Comparison of ENCODE assay signal across 8 cellular contexts in the genomic region with DNA sequence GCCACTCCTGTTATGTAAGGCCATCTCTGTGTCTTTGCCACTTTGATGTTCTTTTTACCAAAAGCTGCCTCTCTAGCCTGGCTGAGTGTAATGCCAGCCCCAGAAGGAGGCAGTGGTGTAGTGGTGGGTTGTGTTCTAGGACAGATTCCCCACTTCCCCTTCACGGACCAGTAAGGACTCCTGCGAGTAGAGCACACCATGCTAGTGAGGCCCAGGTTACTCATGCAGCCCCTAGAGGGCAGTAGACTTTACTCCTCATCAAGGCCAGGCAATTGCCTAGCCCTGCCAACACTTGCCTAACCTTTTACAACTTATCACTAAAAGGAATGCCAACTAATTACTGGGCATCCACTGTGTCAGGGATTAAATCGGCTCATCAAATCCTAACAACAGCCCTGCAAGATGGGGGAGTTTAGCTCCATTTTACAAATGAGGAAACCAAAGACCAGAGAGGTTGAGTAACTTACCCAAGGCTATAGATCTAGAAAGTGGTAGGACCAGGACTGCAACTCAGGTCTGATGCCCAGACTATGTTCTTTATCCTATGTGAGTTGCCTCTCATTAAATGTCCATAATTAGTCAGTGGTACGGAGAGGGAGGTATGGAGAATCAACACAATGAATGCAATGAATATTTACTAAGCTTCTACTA.
DNase-seq lines count a peak whose midpoint lies in the region; ATAC-seq and TF ChIP-seq lines count a peak whose summit lies in the region.

No MANE protein-coding gene starts in this region.

- peak; percentile 52 for TF ChIP-seq CTCF in CD8-positive, alpha-beta T cell (IDR thresholded peaks at IDR 0.05)
- TF ChIP-seq CTCF in endodermal cell (conservative IDR thresholded peaks at IDR 0.05) = peak; percentile 85

- no peaks in the 10 kb centered on the region for H3K27me3 ChIP-seq in CD8-positive, alpha-beta T cell (ENCODE audit: insufficient read depth, low read length)
- H3K27me3 ChIP-seq in endodermal cell (ENCODE audit: control insufficient read depth, insufficient read depth, low read length, poor library complexity, severe bottlenecking) = no peaks in the 10 kb centered on the region

- CTCF ChIA-PET in CD8-positive, alpha-beta T cell (lab: Charles Lee) = interaction anchor here (1.0 to 2.3 kb wide), 5 partner anchors 10 to 555 kb away, joined by 3 to 8 read pairs (median 5); no protein-coding TSS in a partner anchor

- DNase-seq in CD8-positive, alpha-beta T cell = peak in 3 of 7 experiments; percentile 7 to 49 (median 14)
- DNase-seq in RPMI7951 (ENCODE audit: low read depth) (peak; percentile 32), endodermal cell (peak; percentile 69), renal cortical epithelial cell (ENCODE audit: low read depth) (peak; percentile 42), DMS79 treated with DMSO at 0.1 percent for 48 hours (lab: John Stamatoyannopoulos, UW) (no peak), substantia nigra (lab: John Stamatoyannopoulos, UW) (no peak)

- peaks cover 15% of the 10 kb centered on the region for H3K27me3 Mint-ChIP-seq in CD8-positive, alpha-beta T cell (ENCODE audit: low read depth)
- H3K27me3 Mint-ChIP-seq in endodermal cell (ENCODE audit: insufficient read depth) = no peaks in the 10 kb centered on the region

- no peak overlapping the region for H3K27ac Mint-ChIP-seq in CD8-positive, alpha-beta T cell
- no peak overlapping the region for H3K27ac Mint-ChIP-seq in endodermal cell

- WGBS in endodermal cell (ENCODE audit: insufficient coverage in 1 of 2, insufficient read length in 1 of 2), 2 experiments = 69 to 90% methylated on average over 2 to 4 of the region's 4 CpGs

- H3K9me3 ChIP-seq in CD8-positive, alpha-beta T cell (ENCODE audit: low read length) = no peaks in the 10 kb centered on the region
- no peaks in the 10 kb centered on the region for H3K9me3 ChIP-seq in endodermal cell (ENCODE audit: control insufficient read depth, low read length)

- no peak overlapping the region for H3K9ac ChIP-seq in endodermal cell (ENCODE audit: extremely low read depth, low read length, poor library complexity, severe bottlenecking)

- no peaks in the 10 kb centered on the region for H3K36me3 ChIP-seq in CD8-positive, alpha-beta T cell (ENCODE audit: insufficient read depth, low read length)
- peaks cover 3% of the 10 kb centered on the region for H3K36me3 ChIP-seq in endodermal cell (ENCODE audit: control insufficient read depth, insufficient read depth, low read length)

- H3K4me1 ChIP-seq in CD8-positive, alpha-beta T cell (ENCODE audit: insufficient read depth, low read length) = no peaks in the 10 kb centered on the region
- H3K4me1 ChIP-seq in endodermal cell (ENCODE audit: control insufficient read depth, insufficient read depth, low read length) = no peaks in the 10 kb centered on the region

- no peak overlapping the region for H3K27ac ChIP-seq in CD8-positive, alpha-beta T cell (ENCODE audit: low read depth, low read length)
- H3K27ac ChIP-seq in endodermal cell (ENCODE audit: low read depth, low read length) = no peak overlapping the region
- no peak overlapping the region for H3K27ac ChIP-seq in substantia nigra (ENCODE audit: low read depth, low read length, poor library complexity, severe bottlenecking)

- intact Hi-C loops in CD8-positive, alpha-beta T cell (cut with DNase I, micrococcal nuclease) = loop anchor here (1.0 to 5.0 kb wide), 2 partner anchors 254 to 644 kb away; no protein-coding TSS in a partner anchor

- no peaks in the 10 kb centered on the region for H3K4me1 Mint-ChIP-seq in CD8-positive, alpha-beta T cell (ENCODE audit: low read depth)
- H3K4me1 Mint-ChIP-seq in endodermal cell = no peaks in the 10 kb centered on the region

- H3K4me3 ChIP-seq in CD8-positive, alpha-beta T cell (ENCODE audit: low read depth, low read length) = no peak overlapping the region
- no peak overlapping the region for H3K4me3 ChIP-seq in endodermal cell (ENCODE audit: low read length)

- peaks cover 3% of the 10 kb centered on the region for H3K9me3 Mint-ChIP-seq in CD8-positive, alpha-beta T cell
- H3K9me3 Mint-ChIP-seq in endodermal cell = no peaks in the 10 kb centered on the region

- H3K4me3 Mint-ChIP-seq in CD8-positive, alpha-beta T cell = no peak overlapping the region
- no peak overlapping the region for H3K4me3 Mint-ChIP-seq in endodermal cell

- no peaks in the 10 kb centered on the region for H3K36me3 Mint-ChIP-seq in CD8-positive, alpha-beta T cell
- no peaks in the 10 kb centered on the region for H3K36me3 Mint-ChIP-seq in endodermal cell (ENCODE audit: low read depth)

- POLR2A ChIA-PET in CD8-positive, alpha-beta T cell (lab: Charles Lee) = no interaction called here

- ATAC-seq in CD8-positive, alpha-beta T cell = no peak
- ATAC-seq in GM19023 (IDR thresholded peaks at IDR 0.05; ENCODE audit: unreplicated experiment) (peak; percentile 86), HG03280 (IDR thresholded peaks at IDR 0.05; ENCODE audit: unreplicated experiment) (peak; percentile 76)

Comparison
In these comparisons a context has a peak if more than half of its experiments do, and no peak if none do; other contexts are left out.
1. DNase-seq: peak in RPMI7951 (single experiment), endodermal cell (single experiment) and renal cortical epithelial cell (single experiment); none in DMS79 treated with DMSO at 0.1 percent for 48 hours (single experiment) and substantia nigra (0 of 49).